Comparison of ENCODE assay signal across 21 cellular contexts in the genomic region with DNA sequence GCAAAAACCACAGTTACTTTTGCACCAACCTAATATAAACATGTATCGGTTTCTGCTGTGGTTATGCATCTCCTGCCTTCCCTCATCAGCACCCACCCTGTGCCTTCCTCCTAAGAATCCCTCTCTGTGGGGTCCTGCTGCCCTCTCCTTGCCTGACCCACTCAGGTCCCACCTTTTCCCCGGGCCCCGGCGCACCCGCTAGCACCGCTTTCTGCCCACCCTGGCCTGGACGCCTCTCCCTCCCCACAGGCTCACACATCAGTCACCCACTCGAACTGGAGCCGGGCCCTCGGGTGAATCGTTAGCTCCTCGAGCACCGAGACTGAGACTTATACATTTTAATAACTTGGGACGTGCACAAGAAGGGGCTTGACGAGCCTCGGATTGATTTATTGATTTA.
"Had no signal": no experiment of that assay in that cellular context is flagged by ENCODE, and none has a peak within 500 bp of the region (broad histone marks: within the 10 kb centered on the region; RNA-seq: fewer than 3 reads in every experiment).

No MANE protein-coding gene starts in this region.

- H3K36me3 Mint-ChIP-seq: immature natural killer cell; naive thymus-derived CD4-positive, alpha-beta T cell; natural killer cell treated with Interleukin-12 subunit alpha and Interleukin-12 subunit beta and Interleukin-15 and Interleukin-18, amount 100 ng/mL, for 72 hours; stimulated activated effector memory CD8-positive, alpha-beta T cell treated with anti-CD3 and anti-CD28 coated beads, Interleukin-12 subunit alpha, Interleukin-12 subunit beta, amount 100 ng/mL, for 72 hours had no signal

- H3K4me3 Mint-ChIP-seq: immature natural killer cell; naive thymus-derived CD4-positive, alpha-beta T cell; natural killer cell treated with Interleukin-12 subunit alpha and Interleukin-12 subunit beta and Interleukin-15 and Interleukin-18, amount 100 ng/mL, for 72 hours; stimulated activated effector memory CD8-positive, alpha-beta T cell treated with anti-CD3 and anti-CD28 coated beads, Interleukin-12 subunit alpha, Interleukin-12 subunit beta, amount 100 ng/mL, for 72 hours; stimulated activated naive CD8-positive, alpha-beta T cell treated with anti-CD3 and anti-CD28 coated beads, Interleukin-15, Interleukin-2, amounts not matched to agents 100 ng/mL and 50 ng/mL, for 24 hours had no signal

- H3K9me3 Mint-ChIP-seq: immature natural killer cell; natural killer cell treated with Interleukin-12 subunit alpha and Interleukin-12 subunit beta and Interleukin-15 and Interleukin-18, amount 100 ng/mL, for 72 hours; stimulated activated effector memory CD8-positive, alpha-beta T cell treated with anti-CD3 and anti-CD28 coated beads, Interleukin-12 subunit alpha, Interleukin-12 subunit beta, amount 100 ng/mL, for 72 hours; stimulated activated naive CD8-positive, alpha-beta T cell treated with anti-CD3 and anti-CD28 coated beads, Interleukin-15, Interleukin-2, amounts not matched to agents 100 ng/mL and 50 ng/mL, for 24 hours had no signal

- DNase-seq: heart left ventricle; hypothalamus; immature natural killer cell; left ventricle myocardium inferior; mesendoderm; midbrain; mucosa of descending colon; naive thymus-derived CD4-positive, alpha-beta T cell; nucleus accumbens; small intestine; spleen; stimulated activated CD4-positive, alpha-beta T cell treated with anti-CD3 and anti-CD28 coated beads, Interleukin-4, amount 100 ng/mL, for 24 hours; stimulated activated naive CD4-positive, alpha-beta T cell; tibial artery; trophoblast cell; uterus had no signal

- H3K27ac Mint-ChIP-seq: naive thymus-derived CD4-positive, alpha-beta T cell; natural killer cell treated with Interleukin-12 subunit alpha and Interleukin-12 subunit beta and Interleukin-15 and Interleukin-18, amount 100 ng/mL, for 72 hours; progenitor cell of endocrine pancreas; stimulated activated effector memory CD8-positive, alpha-beta T cell treated with anti-CD3 and anti-CD28 coated beads, Interleukin-12 subunit alpha, Interleukin-12 subunit beta, amount 100 ng/mL, for 72 hours; stimulated activated naive CD8-positive, alpha-beta T cell treated with anti-CD3 and anti-CD28 coated beads, Interleukin-15, Interleukin-2, amounts not matched to agents 100 ng/mL and 50 ng/mL, for 24 hours had no signal

- H3K4me1 Mint-ChIP-seq: immature natural killer cell had no signal

- H3K27me3 Mint-ChIP-seq: progenitor cell of endocrine pancreas had no signal

- ATAC-seq: heart left ventricle; mucosa of descending colon; naive thymus-derived CD4-positive, alpha-beta T cell; natural killer cell treated with Interleukin-12 subunit alpha and Interleukin-12 subunit beta and Interleukin-15 and Interleukin-18, amount 100 ng/mL, for 72 hours; sciatic nerve; stimulated activated effector memory CD8-positive, alpha-beta T cell treated with anti-CD3 and anti-CD28 coated beads, Interleukin-12 subunit alpha, Interleukin-12 subunit beta, amount 100 ng/mL, for 72 hours had no signal
